9 cellular contexts compared by ENCODE assay signal in the genomic region with DNA sequence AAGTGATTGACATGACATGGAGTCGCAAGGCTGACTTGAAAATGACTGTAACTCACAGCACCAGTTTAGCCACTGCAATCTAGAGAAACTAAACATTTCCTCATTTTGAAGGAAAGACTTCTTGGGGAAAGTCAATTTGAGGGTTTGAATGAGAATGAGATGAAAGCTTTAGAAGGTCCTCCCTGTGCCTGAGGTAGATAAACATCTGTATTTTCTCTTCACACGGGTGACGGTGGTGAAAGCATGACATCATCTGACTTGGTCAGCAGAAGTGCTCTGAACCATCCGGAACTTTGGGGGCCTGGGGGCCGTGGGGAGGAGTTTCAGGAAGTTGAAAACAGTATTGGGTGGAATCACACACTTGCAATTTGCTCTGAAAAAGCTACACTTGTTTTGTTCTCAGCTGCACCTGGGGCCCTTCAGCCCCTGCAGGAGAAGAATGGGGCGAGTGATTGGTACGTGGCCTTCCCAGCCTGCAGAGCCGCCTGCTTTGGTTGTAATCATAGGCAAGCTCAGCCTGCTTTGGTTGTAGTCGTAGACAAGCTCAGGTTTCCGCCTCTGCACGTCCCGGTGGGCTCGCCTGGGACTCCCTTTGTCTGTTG. TPM values are rescaled to one million over a fixed set of nuclear protein-coding genes. Genes with fewer than 3 reads are reported as not detected.
DNase-seq lines count a peak whose midpoint lies in the region; ATAC-seq lines count a peak whose summit lies in the region.
"Had no signal": no experiment of that assay in that cellular context is flagged by ENCODE, and none has a peak within 500 bp of the region (broad histone marks: within the 10 kb centered on the region; RNA-seq: fewer than 3 reads in every experiment).

No MANE protein-coding gene starts in this region.

- DNase-seq in RPMI7951 (ENCODE audit: low read depth), result peak; percentile 8
- peak; percentile 87 for DNase-seq in activated naive CD4-positive, alpha-beta T cell treated with anti-CD3 and anti-CD28 coated beads, Interleukin-2, amount 10 ng/mL, durations not matched to agents 7 days and 5 days
- DNase-seq in immature natural killer cell, result peak; percentile 80 to 85 (median 81)
- DNase-seq in stimulated activated CD4-positive, alpha-beta T cell treated with anti-CD3 and anti-CD28 coated beads, TNF-alpha, amount 100 ng/mL, for 4 hours (ENCODE audit: low read depth in 3 of 3), result peak in 2 of 3 experiments; percentile 45 to 47
- DNase-seq in T1000 (lab: John Stamatoyannopoulos, UW), result no peak
- DNase-seq in OCI-M2 (lab: John Stamatoyannopoulos, UW; ENCODE audit: unreplicated experiment), result no peak
- DNase-seq in DMS53 (lab: John Stamatoyannopoulos, UW), result no peak

- H3K9me3 Mint-ChIP-seq in activated naive CD4-positive, alpha-beta T cell treated with anti-CD3 and anti-CD28 coated beads, Interleukin-2, amount 10 ng/mL, durations not matched to agents 7 days and 5 days, result no peaks in the 10 kb centered on the region
- H3K9me3 Mint-ChIP-seq in immature natural killer cell, result no peaks in the 10 kb centered on the region

- H3K36me3 Mint-ChIP-seq in activated naive CD4-positive, alpha-beta T cell treated with anti-CD3 and anti-CD28 coated beads, Interleukin-2, amount 10 ng/mL, durations not matched to agents 7 days and 5 days, result peaks cover 39% of the 10 kb centered on the region
- peaks cover 0 to 19% (median 7%) of the 10 kb centered on the region in 3 donors for H3K36me3 Mint-ChIP-seq in immature natural killer cell

- H3K4me3 Mint-ChIP-seq in activated naive CD4-positive, alpha-beta T cell treated with anti-CD3 and anti-CD28 coated beads, Interleukin-2, amount 10 ng/mL, durations not matched to agents 7 days and 5 days, result peak overlapping the region; percentile 76
- H3K4me3 Mint-ChIP-seq in immature natural killer cell, result peak overlapping the region; percentile 69 to 82 (median 78)

- CTCF ChIA-PET in activated naive CD4-positive, alpha-beta T cell treated with anti-CD3 and anti-CD28 coated beads, Interleukin-2, amount 10 ng/mL, durations not matched to agents 7 days and 5 days (lab: Charles Lee), result interaction anchor here (0.7 to 2.3 kb wide), 6 partner anchors 10 to 482 kb away, joined by 3 to 13 read pairs (median 4); no protein-coding TSS in a partner anchor

- ATAC-seq in GM21529 (IDR thresholded peaks at IDR 0.05; ENCODE audit: unreplicated experiment), result peak; percentile 46

- H3K27ac Mint-ChIP-seq in activated naive CD4-positive, alpha-beta T cell treated with anti-CD3 and anti-CD28 coated beads, Interleukin-2, amount 10 ng/mL, durations not matched to agents 7 days and 5 days, result peak overlapping the region; percentile 98
- peak overlapping the region; percentile 86 to 98 (median 94) for H3K27ac Mint-ChIP-seq in immature natural killer cell

- no peaks in the 10 kb centered on the region for H3K27me3 Mint-ChIP-seq in activated naive CD4-positive, alpha-beta T cell treated with anti-CD3 and anti-CD28 coated beads, Interleukin-2, amount 10 ng/mL, durations not matched to agents 7 days and 5 days
- H3K27me3 Mint-ChIP-seq in immature natural killer cell (ENCODE audit: low read depth in 3 of 3), result peaks cover 0 to 14% (median 7%) of the 10 kb centered on the region in 3 donors

- peaks cover 89% of the 10 kb centered on the region for H3K4me1 Mint-ChIP-seq in activated naive CD4-positive, alpha-beta T cell treated with anti-CD3 and anti-CD28 coated beads, Interleukin-2, amount 10 ng/mL, durations not matched to agents 7 days and 5 days
- H3K4me1 Mint-ChIP-seq in immature natural killer cell, result peaks cover 86 to 93% of the 10 kb centered on the region in 2 donors

RNA-seq across cellular contexts. Expression of a gene that starts 5.0 kb away (rescaled TPM):
- 15.3 and 15.5 TPM in 2 replicates for total RNA-seq in RPMI7951 (2014; rRNA removed; shearing (Covaris generic))
- 10 to 100 TPM in 2 of 3 donors, 1 to 10 TPM in 1; 6.3 to 19.4 (median 10.2) TPM for polyA plus RNA-seq in immature natural killer cell

RNA-seq across cellular contexts. Expression of a gene that starts 19.9 kb away (rescaled TPM):
- total RNA-seq in RPMI7951 (2014; rRNA removed; shearing (Covaris generic)), result not detected in 2 replicates
- polyA plus RNA-seq in immature natural killer cell, result not detected
- total RNA-seq: T-helper 2 cell treated with Interferon-gamma antibody and Interleukin-4, amounts not matched to agents 100 ng/mL and 5 ng/mL, for 36 hours had no signal

Comparison
In these comparisons a context has a peak if more than half of its experiments do, and no peak if none do; other contexts are left out.
1. DNase-seq: peak in RPMI7951 (single experiment), activated naive CD4-positive, alpha-beta T cell treated with anti-CD3 and anti-CD28 coated beads, Interleukin-2, amount 10 ng/mL, durations not matched to agents 7 days and 5 days (single experiment), immature natural killer cell (3 of 3) and stimulated activated CD4-positive, alpha-beta T cell treated with anti-CD3 and anti-CD28 coated beads, TNF-alpha, amount 100 ng/mL, for 4 hours (2 of 3); none in T1000 (single experiment), OCI-M2 (single experiment) and DMS53 (single experiment).